ENCODE assay signal across 8 cellular contexts in genomic region chr2:149597050-149598013, GRCh38. TPM values are rescaled to one million over a fixed set of nuclear protein-coding genes. Genes with fewer than 3 reads are reported as not detected.
DNase-seq lines count a peak whose midpoint lies in the region; ATAC-seq and TF ChIP-seq lines count a peak whose summit lies in the region.

No MANE protein-coding gene starts in this region.

- no peak overlapping the region for H3K27ac ChIP-seq in left lung

- TF ChIP-seq CTCF in choroid plexus epithelial cell (conservative IDR thresholded peaks at IDR 0.05; ENCODE audit: low read depth, low read length) (peak; percentile 85), left lung (IDR thresholded peaks at IDR 0.05) (peak; percentile 65 to 76)

- H3K27me3 ChIP-seq in left lung, result no peaks in the 10 kb centered on the region

- peaks cover 0 to 2% of the 10 kb centered on the region in 2 donors for H3K4me1 ChIP-seq in left lung

- intact Hi-C loops in left lung (cut with DNase I), result loop anchor here in 1 of 2 donors (10.0 kb wide), 1 partner anchor 887 kb away; the partner anchor contains the start of gene RND3

- no peaks in the 10 kb centered on the region for H3K9me3 ChIP-seq in left lung

- ATAC-seq in GM19438 (IDR thresholded peaks at IDR 0.05; ENCODE audit: low read depth, unreplicated experiment), result peak; percentile 97
- ATAC-seq in HG03442 (IDR thresholded peaks at IDR 0.05; ENCODE audit: unreplicated experiment), result peak; percentile 98
- ATAC-seq in left lung, result peak; percentile 95

- DNase-seq in CMK (ENCODE audit: low read depth) (peak; percentile 18), NCI-H510A (lab: John Stamatoyannopoulos, UW) (peak; percentile 3), choroid plexus epithelial cell (ENCODE audit: low read depth) (peak; percentile 95), left lung (no peak)
- peak; percentile 21 for DNase-seq in activated CD4-positive, alpha-beta T cell treated with anti-CD3 and anti-CD28 coated beads for 1 hour
- DNase-seq in stimulated activated CD4-positive, alpha-beta T cell treated with anti-CD3 and anti-CD28 coated beads, TNF-alpha, amount 100 ng/mL, for 4 hours (ENCODE audit: low read depth in 3 of 3), result peak in 2 of 3 experiments; percentile 5 to 19

- H3K4me3 ChIP-seq in choroid plexus epithelial cell (ENCODE audit: low read depth, low read length), result peak overlapping the region; percentile 26
- H3K4me3 ChIP-seq in left lung, result no peak overlapping the region

- H3K36me3 ChIP-seq in left lung, result no peaks in the 10 kb centered on the region

RNA-seq across cellular contexts. Expression of gene MMADHC, which starts 9.8 kb away (rescaled TPM):
- total RNA-seq in left lung, result 10 to 100 TPM; 80.1 to 90.2 TPM

Comparison
In these comparisons a context has a peak if more than half of its experiments do, and no peak if none do; other contexts are left out.
1. DNase-seq: peak in CMK (single experiment), NCI-H510A (single experiment), activated CD4-positive, alpha-beta T cell treated with anti-CD3 and anti-CD28 coated beads for 1 hour (single experiment), choroid plexus epithelial cell (single experiment) and stimulated activated CD4-positive, alpha-beta T cell treated with anti-CD3 and anti-CD28 coated beads, TNF-alpha, amount 100 ng/mL, for 4 hours (2 of 3); none in left lung (0 of 2).
2. Peak in every context shown above with its lines, with median percentiles within 50 percentile points of each other: ATAC-seq.